26 cellular contexts compared by ENCODE assay signal in genomic region chr6:3186974-3187382, GRCh38. TPM values are rescaled to one million over a fixed set of nuclear protein-coding genes. Genes with fewer than 3 reads are reported as not detected.
A peak's percentile ranks its signal among the peaks of the same experiment; 100 is the strongest.
DNase-seq lines count a peak whose midpoint lies in the region; ATAC-seq and TF ChIP-seq lines count a peak whose summit lies in the region.
"Had no signal": no experiment of that assay in that cellular context is flagged by ENCODE, and none has a peak within 500 bp of the region (broad histone marks: within the 10 kb centered on the region; RNA-seq: fewer than 3 reads in every experiment).

No MANE protein-coding gene starts in this region.

- H3K4me1 ChIP-seq in Karpas-422 (ENCODE audit: low read length), result peaks cover 4% of the 10 kb centered on the region; the same call in 1 of the 2 replicates
- peaks cover 0 to 3% of the 10 kb centered on the region in 2 donors for H3K4me1 ChIP-seq in neuronal stem cell (ENCODE audit: control insufficient read depth in 2 of 2, insufficient read depth in 1 of 2, low read depth in 1 of 2, low read length in 2 of 2)
- no peaks in the 10 kb centered on the region for H3K4me1 ChIP-seq in CD4-positive, alpha-beta memory T cell (ENCODE audit: insufficient read depth, low read length)
- H3K4me1 ChIP-seq in esophagus squamous epithelium, result no peaks in the 10 kb centered on the region
- H3K4me1 ChIP-seq: HAP-1 had no signal

- no peaks in the 10 kb centered on the region for H3K9me2 ChIP-seq in Karpas-422 (replicated peaks; ENCODE audit: insufficient read depth, low read length)

- H3K4me3 Mint-ChIP-seq in CD4-positive, alpha-beta memory T cell, result no peak overlapping the region
- H3K4me3 Mint-ChIP-seq: CD14-positive monocyte, GM23338, HFFc6, T-cell had no signal

- POLR2A ChIA-PET in CD4-positive, alpha-beta memory T cell (lab: Charles Lee; ENCODE audit: partially characterized antibody), result interaction anchor here (0.6 kb wide), 1 partner anchor 44 kb away, joined by 3 read pairs; no protein-coding TSS in a partner anchor

- no peaks in the 10 kb centered on the region for H3K36me3 ChIP-seq in Karpas-422 (ENCODE audit: insufficient read depth, low read length)
- peaks cover 0 to 53% of the 10 kb centered on the region in 2 donors for H3K36me3 ChIP-seq in neuronal stem cell (replicated peaks in 1 of 2; ENCODE audit: control insufficient read depth in 2 of 2, insufficient read depth in 2 of 2, low read length in 2 of 2)
- no peaks in the 10 kb centered on the region for H3K36me3 ChIP-seq in CD4-positive, alpha-beta memory T cell (ENCODE audit: insufficient read depth, low read length)
- H3K36me3 ChIP-seq in esophagus squamous epithelium, result no peaks in the 10 kb centered on the region
- H3K36me3 ChIP-seq: HAP-1, MG63 had no signal

- no peak overlapping the region for H2BK12ac ChIP-seq in neuronal stem cell (ENCODE audit: low read length)

- H3K9ac ChIP-seq in Karpas-422 (ENCODE audit: low read length) (no peak overlapping the region), neuronal stem cell (ENCODE audit: low read depth, low read length, poor library complexity) (no peak overlapping the region)

- H3K27ac ChIP-seq in Karpas-422 (ENCODE audit: low read length) (no peak overlapping the region), neuronal stem cell (replicated peaks; ENCODE audit: low read length) (no peak overlapping the region), esophagus squamous epithelium (no peak overlapping the region)
- no peak overlapping the region for H3K27ac ChIP-seq in CD4-positive, alpha-beta memory T cell (ENCODE audit: low read depth, low read length)
- H3K27ac ChIP-seq: RWPE1 had no signal

- H3K4me3 ChIP-seq in GM12864 (ENCODE audit: low read depth, low read length), result no peak overlapping the region
- H3K4me3 ChIP-seq in Karpas-422 (ENCODE audit: low read length), result no peak overlapping the region
- H3K4me3 ChIP-seq in neuronal stem cell (ENCODE audit: low read length in 2 of 2), result no peak overlapping the region
- H3K4me3 ChIP-seq in CD4-positive, alpha-beta memory T cell (ENCODE audit: low read length in 2 of 2), result no peak overlapping the region
- no peak overlapping the region for H3K4me3 ChIP-seq in esophagus squamous epithelium
- H3K4me3 ChIP-seq: GM23338, HAP-1, MG63 had no signal

- CTCF ChIA-PET in CD4-positive, alpha-beta memory T cell (lab: Charles Lee; ENCODE audit: partially characterized antibody), result no interaction called here

- TF ChIP-seq POLR2A in esophagus squamous epithelium (IDR thresholded peaks at IDR 0.05), result no peak

- H3K27ac Mint-ChIP-seq in CD4-positive, alpha-beta memory T cell, result no peak overlapping the region
- H3K27ac Mint-ChIP-seq: GM23338, HFFc6, T-cell had no signal

- no peaks in the 10 kb centered on the region; the same call in 1 of the 2 replicates for H3K27me3 ChIP-seq in Karpas-422 (ENCODE audit: low read length)
- H3K27me3 ChIP-seq in neuronal stem cell (ENCODE audit: control insufficient read depth in 3 of 3, insufficient read depth in 3 of 3, low read depth in 1 of 3, low read length in 3 of 3), result no peaks in the 10 kb centered on the region
- no peaks in the 10 kb centered on the region for H3K27me3 ChIP-seq in CD4-positive, alpha-beta memory T cell (ENCODE audit: insufficient read depth, low read length)
- no peaks in the 10 kb centered on the region for H3K27me3 ChIP-seq in esophagus squamous epithelium
- H3K27me3 ChIP-seq: MG63 had no signal

- no peak overlapping the region for H2BK120ac ChIP-seq in neuronal stem cell (ENCODE audit: low read depth, low read length)

- H3K36me3 Mint-ChIP-seq in CD4-positive, alpha-beta memory T cell, result no peaks in the 10 kb centered on the region
- H3K36me3 Mint-ChIP-seq: CD14-positive monocyte, T-cell had no signal

- H4K91ac ChIP-seq in neuronal stem cell (ENCODE audit: low read depth, low read length, poor library complexity), result no peak overlapping the region

- peak; percentile 62 for ATAC-seq in GM19455 (IDR thresholded peaks at IDR 0.05; ENCODE audit: unreplicated experiment)
- ATAC-seq: GM23338, Panc1, T-cell had no signal

- H2BK15ac ChIP-seq in neuronal stem cell (ENCODE audit: low read length), result no peak overlapping the region

- H3K4me2 ChIP-seq in Karpas-422 (ENCODE audit: low read depth, low read length, poor library complexity, severe bottlenecking) (no peak overlapping the region), neuronal stem cell (ENCODE audit: insufficient read depth, low read length, poor library complexity, severe bottlenecking) (no peak overlapping the region)
- H3K4me2 ChIP-seq: GM23338 had no signal

- peaks cover 8 to 12% of the 10 kb centered on the region in 2 donors for H3K27me3 Mint-ChIP-seq in CD4-positive, alpha-beta memory T cell

- peak; percentile 55 for DNase-seq in GM12864 (ENCODE audit: low read depth)
- DNase-seq in Karpas-422, result peak; percentile 37
- no peak for DNase-seq in neuronal stem cell (ENCODE audit: low spot score)
- DNase-seq in CD4-positive, alpha-beta memory T cell, result no peak
- DNase-seq in HT-29 (ENCODE audit: low spot score), result no peak
- DNase-seq in esophagus squamous epithelium (lab: John Stamatoyannopoulos, UW), result no peak
- DNase-seq in DMS53 (lab: John Stamatoyannopoulos, UW), result no peak
- DNase-seq: Calu3, DND-41, HFFc6, KBM-7, MG63, NCI-H1105 treated with DMSO at 0.1 percent for 48 hours, NCI-H146, NCI-H1930, NCI-H2107, NCI-H526, NCI-H82, SHP77, T-cell had no signal

- no CpG with 5 or more reads among the region's 3 CpGs for WGBS in neuronal stem cell (ENCODE audit: extremely low coverage in 2 of 2, insufficient read length in 2 of 2, insufficient replicate concordance in 1 of 2), 2 donors
- WGBS in esophagus squamous epithelium, 2 donors, result 75 to 90% methylated on average over 1 of the region's 3 CpGs

- no peaks in the 10 kb centered on the region for H3K79me1 ChIP-seq in neuronal stem cell (ENCODE audit: low read depth, low read length)

- no peak overlapping the region for H4K8ac ChIP-seq in neuronal stem cell (ENCODE audit: low read depth, low read length)

- no peaks in the 10 kb centered on the region for H3K79me2 ChIP-seq in Karpas-422 (ENCODE audit: low read length)

- no peaks in the 10 kb centered on the region for H3K9me3 ChIP-seq in Karpas-422 (ENCODE audit: low read length)
- H3K9me3 ChIP-seq in neuronal stem cell (replicated peaks in 1 of 2; ENCODE audit: control insufficient read depth in 2 of 2, insufficient read depth in 1 of 2, low read depth in 1 of 2, low read length in 2 of 2), result peaks cover 7 to 24% of the 10 kb centered on the region in 2 donors
- no peaks in the 10 kb centered on the region for H3K9me3 ChIP-seq in CD4-positive, alpha-beta memory T cell (ENCODE audit: control insufficient read depth in 1 of 2, low read length in 2 of 2)
- no peaks in the 10 kb centered on the region for H3K9me3 ChIP-seq in esophagus squamous epithelium
- H3K9me3 ChIP-seq: MG63 had no signal

- intact Hi-C loops in CD4-positive, alpha-beta memory T cell (cut with micrococcal nuclease), result no loop called here
- intact Hi-C loops in esophagus squamous epithelium (cut with DNase I), result no loop called here

- no peaks in the 10 kb centered on the region for H4K20me1 ChIP-seq in Karpas-422 (ENCODE audit: insufficient read depth, low read depth, low read length)

- H2AFZ ChIP-seq in Karpas-422 (ENCODE audit: low read length), result no peak overlapping the region
- H2AFZ ChIP-seq in neuronal stem cell (ENCODE audit: low read length), result no peak overlapping the region
- H2AFZ ChIP-seq: GM23338 had no signal

- TF ChIP-seq CTCF in GM12864 (IDR thresholded peaks at IDR 0.05; ENCODE audit: low read depth, low read length, missing control alignments), result no peak
- no peak for TF ChIP-seq CTCF in esophagus squamous epithelium (IDR thresholded peaks at IDR 0.05)

- H3K23ac ChIP-seq in neuronal stem cell (ENCODE audit: low read depth, low read length, poor library complexity), result no peak overlapping the region

- H3K14ac ChIP-seq in neuronal stem cell (ENCODE audit: low read length), result no peak overlapping the region

- H2AK5ac ChIP-seq in neuronal stem cell (ENCODE audit: low read depth, low read length), result no peak overlapping the region

- H3K18ac ChIP-seq in neuronal stem cell (ENCODE audit: low read length), result peak overlapping the region; percentile 7

- no peak overlapping the region for H3K4ac ChIP-seq in neuronal stem cell (ENCODE audit: low read length)

- H2BK5ac ChIP-seq in neuronal stem cell (ENCODE audit: low read length), result no peak overlapping the region

- H3K9me3 Mint-ChIP-seq in CD4-positive, alpha-beta memory T cell, result no peaks in the 10 kb centered on the region
- H3K9me3 Mint-ChIP-seq: HFFc6, T-cell had no signal

- H3K4me1 Mint-ChIP-seq in CD4-positive, alpha-beta memory T cell, result no peaks in the 10 kb centered on the region
- H3K4me1 Mint-ChIP-seq: CD14-positive monocyte, T-cell had no signal

RNA-seq across cellular contexts. Expression of gene TUBB2A, which starts 29.6 kb away (rescaled TPM):
- 0.51 TPM in 1 of 2 replicates, not detected in the other for total RNA-seq in Karpas-422 (2014; rRNA removed; shearing (Covaris generic); ENCODE audit: low replicate concordance)
- polyA plus RNA-seq in neuronal stem cell (2013, experiment 1 of 2), result 49.1 TPM
- 48.5 TPM for polyA plus RNA-seq in neuronal stem cell (2013, experiment 2 of 2)
- total RNA-seq in CD4-positive, alpha-beta memory T cell, result 1 to 10 TPM; 5.2 to 5.4 TPM
- 1 to 10 TPM; 7.3 to 8.4 TPM for polyA plus RNA-seq in CD4-positive, alpha-beta memory T cell
- total RNA-seq in HT-29 (2014; rRNA removed; shearing (Covaris generic)), result 67.5 and 73.0 TPM in 2 replicates
- 100 to 1,000 TPM in 2 of 4 donors, 10 to 100 TPM in 2; 35.9 to 149 (median 93.5) TPM for total RNA-seq in esophagus squamous epithelium

RNA-seq across cellular contexts. Expression of gene TUBB2B, which starts 40.5 kb away (rescaled TPM):
- total RNA-seq in Karpas-422 (2014; rRNA removed; shearing (Covaris generic); ENCODE audit: low replicate concordance), result 0.34 TPM in 1 of 2 replicates, not detected in the other
- 370 TPM for polyA plus RNA-seq in neuronal stem cell (2013, experiment 1 of 2)
- 372 TPM for polyA plus RNA-seq in neuronal stem cell (2013, experiment 2 of 2)
- not detected for total RNA-seq in CD4-positive, alpha-beta memory T cell
- polyA plus RNA-seq in CD4-positive, alpha-beta memory T cell, result under 1 TPM; 0.22 to 0.32 TPM
- 1.7 and 2.5 TPM in 2 replicates for total RNA-seq in HT-29 (2014; rRNA removed; shearing (Covaris generic))
- 1 to 10 TPM; 1.6 to 5.0 (median 3.2) TPM for total RNA-seq in esophagus squamous epithelium

Comparison
In these comparisons a context has a peak if more than half of its experiments do, and no peak if none do; other contexts are left out.
1. DNase-seq: peak in GM12864 (single experiment) and Karpas-422 (single experiment); none in neuronal stem cell (single experiment), CD4-positive, alpha-beta memory T cell (0 of 5), HT-29 (single experiment), esophagus squamous epithelium (single experiment) and DMS53 (single experiment).
2. RNA of gene TUBB2A, which starts 29.6 kb away (total RNA-seq): 35.9 to 149 TPM in esophagus squamous epithelium and 67.5 to 73.0 TPM in HT-29; 5.2 to 5.4 TPM in CD4-positive, alpha-beta memory T cell and 0.51 TPM in Karpas-422; every median in the first group is over 4 times any median in the second.